In genomic region chr2:212727751-212728150, GRCh38 we compare ENCODE assay signal across 11 cellular contexts.
DNase-seq lines count a peak whose midpoint lies in the region; ATAC-seq, FAIRE-seq and TF ChIP-seq lines count a peak whose summit lies in the region.
"Had no signal": no experiment of that assay in that cellular context is flagged by ENCODE, and none has a peak within 500 bp of the region (broad histone marks: within the 10 kb centered on the region; RNA-seq: fewer than 3 reads in every experiment).

No MANE protein-coding gene starts in this region.

- ATAC-seq in GM19035 (IDR thresholded peaks at IDR 0.05; ENCODE audit: unreplicated experiment) (peak; percentile 71), HG02870 (IDR thresholded peaks at IDR 0.05; ENCODE audit: unreplicated experiment) (peak; percentile 55)

- no peaks in the 10 kb centered on the region for H3K27me3 Mint-ChIP-seq in Calu3 (ENCODE audit: unreplicated experiment)

- H3K27ac ChIP-seq in OCI-LY3 (ENCODE audit: low read length) (peak overlapping the region; percentile 29; the same call in 1 of the 2 replicates), substantia nigra (ENCODE audit: low read depth, low read length, poor library complexity, severe bottlenecking) (no peak overlapping the region)
- H3K27ac ChIP-seq: BLaER1 had no signal

- H3K27me3 ChIP-seq in OCI-LY3 (ENCODE audit: low read depth, low read length), result no peaks in the 10 kb centered on the region
- H3K27me3 ChIP-seq: BLaER1 had no signal

- no peak for FAIRE-seq in urothelium cell line (lab: Jason Lieb, UNC)

- H3K79me2 ChIP-seq in OCI-LY3 (ENCODE audit: low read length), result no peaks in the 10 kb centered on the region

- no peaks in the 10 kb centered on the region for H3K36me3 Mint-ChIP-seq in Calu3 (ENCODE audit: insufficient read depth, unreplicated experiment)

- H3K36me3 ChIP-seq in OCI-LY3 (replicated peaks; ENCODE audit: low read depth, low read length), result no peaks in the 10 kb centered on the region
- H3K36me3 ChIP-seq: BLaER1 had no signal

- H3K4me2 ChIP-seq in OCI-LY3 (ENCODE audit: low read length), result peak overlapping the region; percentile 46
- H3K4me2 ChIP-seq: BLaER1 had no signal

- no peak overlapping the region for H3K4me3 Mint-ChIP-seq in Calu3 (ENCODE audit: low read depth, unreplicated experiment)
- H3K4me3 Mint-ChIP-seq: nephron progenitor cell had no signal

- no peaks in the 10 kb centered on the region for H4K20me1 ChIP-seq in OCI-LY3 (ENCODE audit: insufficient read depth, low read length)
- H4K20me1 ChIP-seq: BLaER1 had no signal

- no peak overlapping the region for H3K27ac Mint-ChIP-seq in Calu3 (ENCODE audit: unreplicated experiment)
- H3K27ac Mint-ChIP-seq: nephron progenitor cell had no signal

- H2AFZ ChIP-seq in OCI-LY3 (ENCODE audit: low read depth, low read length), result no peak overlapping the region

- H3K9me3 Mint-ChIP-seq in Calu3 (ENCODE audit: low read depth, unreplicated experiment), result no peaks in the 10 kb centered on the region
- H3K9me3 Mint-ChIP-seq: nephron progenitor cell had no signal

- CTCF ChIA-PET in Calu3 (lab: Charles Lee), result interaction anchor here (0.6 kb wide), 1 partner anchor 42 kb away, joined by 3 read pairs; no protein-coding TSS in a partner anchor

- BruUV-seq in Calu3 (replicated peaks; lab: Mats Ljungman, UMichigan), result no TSS peak

- peak overlapping the region; percentile 11; the same call in 1 of the 2 replicates for H3K4me3 ChIP-seq in OCI-LY3 (ENCODE audit: low read length)
- H3K4me3 ChIP-seq: BLaER1 had no signal

- peaks cover 34% of the 10 kb centered on the region for H3K4me1 ChIP-seq in OCI-LY3 (ENCODE audit: low read length)
- H3K4me1 ChIP-seq: BLaER1 had no signal

- intact Hi-C loops in Calu3 (cut with micrococcal nuclease; ENCODE audit: unreplicated experiment), result no loop called here

- H3K9me3 ChIP-seq in OCI-LY3 (ENCODE audit: insufficient read depth, low read length), result no peaks in the 10 kb centered on the region
- H3K9me3 ChIP-seq: BLaER1 had no signal

- H3K4me1 Mint-ChIP-seq in Calu3 (ENCODE audit: low read depth, unreplicated experiment), result no peaks in the 10 kb centered on the region
- H3K4me1 Mint-ChIP-seq: nephron progenitor cell had no signal

- no peak overlapping the region for H3K9ac ChIP-seq in OCI-LY3 (ENCODE audit: low read length)
- H3K9ac ChIP-seq: BLaER1 had no signal

- TF ChIP-seq CTCF in GM10266 (IDR thresholded peaks at IDR 0.05; ENCODE audit: control insufficient read depth, insufficient read depth, low read depth, missing control alignments) (no peak), OCI-LY3 (IDR thresholded peaks at IDR 0.05; ENCODE audit: low read depth, low read length) (no peak), Calu3 (IDR thresholded peaks at IDR 0.05; ENCODE audit: unreplicated experiment) (no peak)

- DNase-seq in GM10266 (ENCODE audit: extremely low spot score), result peak; percentile 40
- DNase-seq in Calu3, result no peak
- no peak for DNase-seq in Kasumi-1 (lab: John Stamatoyannopoulos, UW)
- DNase-seq in substantia nigra (lab: John Stamatoyannopoulos, UW), result no peak
- no peak for DNase-seq in urothelium cell line (ENCODE audit: low spot score)
- DNase-seq: NCI-H524, nephron progenitor cell had no signal
